8 cellular contexts compared by ENCODE assay signal in the genomic region with DNA sequence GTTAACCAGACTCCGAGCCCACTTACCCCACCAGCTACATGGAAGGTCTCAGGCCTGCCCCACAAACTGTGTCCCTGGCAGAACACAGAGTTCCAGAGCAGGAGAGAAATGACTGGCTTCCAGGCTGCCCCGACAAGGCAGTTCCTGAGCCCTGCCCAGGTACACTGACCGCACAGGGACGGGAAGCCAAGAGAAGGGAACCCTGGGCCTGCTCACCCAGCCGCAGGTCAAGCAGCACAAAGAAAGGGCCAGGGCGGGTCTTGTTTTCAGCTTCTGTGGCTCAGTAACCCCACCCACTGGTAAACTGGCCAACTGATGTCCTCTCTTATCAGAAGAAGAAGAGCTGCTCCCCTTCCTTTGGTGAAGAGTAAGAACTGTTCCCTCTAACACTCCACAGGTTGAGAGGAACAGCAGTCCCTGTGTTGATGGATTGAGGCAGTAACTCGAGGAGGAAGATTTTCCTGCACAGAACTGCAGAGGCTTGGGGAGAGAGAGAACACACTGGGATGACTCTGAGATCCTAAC.
DNase-seq lines count a peak whose midpoint lies in the region; ATAC-seq, FAIRE-seq and TF ChIP-seq lines count a peak whose summit lies in the region.

No MANE protein-coding gene starts in this region.

- H3K27ac Mint-ChIP-seq in Caco-2 (ENCODE audit: unreplicated experiment): no peak overlapping the region

- H2BK15ac ChIP-seq in mesendoderm (replicated peaks; ENCODE audit: low read depth): no peak overlapping the region

- no peak for FAIRE-seq in D721Med (lab: Jason Lieb, UNC)

- no peak overlapping the region for H3K4ac ChIP-seq in mesendoderm (ENCODE audit: low read depth, low read length)

- no peak overlapping the region for H3K4me3 Mint-ChIP-seq in Caco-2 (ENCODE audit: unreplicated experiment)

- POLR2A ChIA-PET in Caco-2 (lab: Charles Lee): interaction anchor here (0.5 kb wide), 1 partner anchor 65 kb away, joined by 4 read pairs; no protein-coding TSS in a partner anchor

- ATAC-seq in GM19395 (IDR thresholded peaks at IDR 0.05; ENCODE audit: unreplicated experiment) (peak; percentile 45), HG03457 (IDR thresholded peaks at IDR 0.05; ENCODE audit: unreplicated experiment) (no peak)

- H3K36me3 ChIP-seq in Caco-2 (ENCODE audit: control insufficient read depth, insufficient read depth, low read length) (no peaks in the 10 kb centered on the region; the same call in 1 of the 2 replicates), mesendoderm (ENCODE audit: control insufficient read depth, insufficient read depth, low read length) (no peaks in the 10 kb centered on the region)

- no peaks in the 10 kb centered on the region for H3K79me2 ChIP-seq in mesendoderm (ENCODE audit: control insufficient read depth, insufficient read depth, low read length)

- no peaks in the 10 kb centered on the region for H3K9me3 Mint-ChIP-seq in Caco-2 (ENCODE audit: unreplicated experiment)

- no peak overlapping the region for H4K8ac ChIP-seq in mesendoderm (ENCODE audit: low read depth, low read length)

- H3K9me3 ChIP-seq in Caco-2: no peaks in the 10 kb centered on the region

- H3K79me1 ChIP-seq in mesendoderm (ENCODE audit: low read length): no peaks in the 10 kb centered on the region

- WGBS in mesendoderm (ENCODE audit: extremely low coverage, insufficient coverage, low lambda C conversion rate): no CpG with 5 or more reads among the region's 7 CpGs

- no peaks in the 10 kb centered on the region for H3K4me1 Mint-ChIP-seq in Caco-2 (ENCODE audit: low read depth, unreplicated experiment)

- no peaks in the 10 kb centered on the region for H3K27me3 Mint-ChIP-seq in Caco-2 (ENCODE audit: insufficient read depth, unreplicated experiment)

- H3K36me3 Mint-ChIP-seq in Caco-2 (ENCODE audit: insufficient read depth, unreplicated experiment): peaks cover 11% of the 10 kb centered on the region

- H3K9ac ChIP-seq in mesendoderm (ENCODE audit: low read length): no peak overlapping the region

- no peak overlapping the region for H3K18ac ChIP-seq in mesendoderm (ENCODE audit: low read length)

- no peak overlapping the region for H3K4me2 ChIP-seq in mesendoderm (ENCODE audit: low read length)

- TF ChIP-seq CTCF in Caco-2 (IDR thresholded peaks at IDR 0.05; ENCODE audit: insufficient read depth in 1 of 2, low read depth in 1 of 2, low read length in 1 of 2, severe bottlenecking in 1 of 2, unreplicated experiment in 1 of 2): peak in 1 of 2 experiments; percentile 39
- TF ChIP-seq CTCF in D721Med (IDR thresholded peaks at IDR 0.05; ENCODE audit: insufficient read depth, missing control alignments): no peak

- CTCF ChIA-PET in Caco-2 (lab: Charles Lee): interaction anchor here (0.5 to 0.6 kb wide), 3 partner anchors 84 to 254 kb away, joined by 3 to 4 read pairs (median 3); no protein-coding TSS in a partner anchor

- peak overlapping the region; percentile 65 for H3K56ac ChIP-seq in mesendoderm (ENCODE audit: low read length)

- no TSS peak for BruUV-seq in Caco-2 (replicated peaks; lab: Mats Ljungman, UMichigan)

- no peak overlapping the region for H2BK5ac ChIP-seq in mesendoderm (ENCODE audit: low read length)

- no peak overlapping the region for H4K5ac ChIP-seq in mesendoderm (ENCODE audit: low read length)

- H3K27me3 ChIP-seq in Caco-2 (replicated peaks; ENCODE audit: control insufficient read depth, insufficient read depth, low read length) (no peaks in the 10 kb centered on the region), mesendoderm (ENCODE audit: insufficient read depth, low read length, poor library complexity) (no peaks in the 10 kb centered on the region)

- intact Hi-C loops in Caco-2 (cut with micrococcal nuclease; ENCODE audit: unreplicated experiment): loop anchor here (5.0 kb wide), 1 partner anchor 101 kb away; no protein-coding TSS in a partner anchor

- H3K4me1 ChIP-seq in Caco-2 (no peaks in the 10 kb centered on the region), mesendoderm (ENCODE audit: control insufficient read depth, low read depth, low read length) (no peaks in the 10 kb centered on the region)

- peak overlapping the region; percentile 72 for H3K27ac ChIP-seq in caudate nucleus (ENCODE audit: low read depth, low read length)
- H3K27ac ChIP-seq in mesendoderm (ENCODE audit: low read depth, low read length): no peak overlapping the region

- H2AK5ac ChIP-seq in mesendoderm (ENCODE audit: low read length): no peak overlapping the region

- DNase-seq in Caco-2 (peak; percentile 51 to 59), HuH-7.5 (ENCODE audit: low spot score) (peak; percentile 60), caudate nucleus (lab: John Stamatoyannopoulos, UW) (peak in 22 of 61 donors; percentile 13 to 55 (median 30)), mesendoderm (peak; percentile 65), D721Med (ENCODE audit: insufficient read length, low spot score) (no peak), DMS 273 treated with DMSO at 0.1 percent for 48 hours (lab: John Stamatoyannopoulos, UW) (no peak)

- H3K4me3 ChIP-seq in Caco-2 (ENCODE audit: low read depth, low read length): no peak overlapping the region
- no peak overlapping the region for H3K4me3 ChIP-seq in mesendoderm (ENCODE audit: low read length)

- no peak overlapping the region for H3K23ac ChIP-seq in mesendoderm (ENCODE audit: low read length)

- no peak overlapping the region for H2BK120ac ChIP-seq in mesendoderm (ENCODE audit: low read depth, low read length)

Comparison
In these comparisons a context has a peak if more than half of its experiments do, and no peak if none do; other contexts are left out.
1. DNase-seq: peak in Caco-2 (2 of 2), HuH-7.5 (single experiment) and mesendoderm (single experiment); none in D721Med (single experiment) and DMS 273 treated with DMSO at 0.1 percent for 48 hours (single experiment).